In the genomic region with DNA sequence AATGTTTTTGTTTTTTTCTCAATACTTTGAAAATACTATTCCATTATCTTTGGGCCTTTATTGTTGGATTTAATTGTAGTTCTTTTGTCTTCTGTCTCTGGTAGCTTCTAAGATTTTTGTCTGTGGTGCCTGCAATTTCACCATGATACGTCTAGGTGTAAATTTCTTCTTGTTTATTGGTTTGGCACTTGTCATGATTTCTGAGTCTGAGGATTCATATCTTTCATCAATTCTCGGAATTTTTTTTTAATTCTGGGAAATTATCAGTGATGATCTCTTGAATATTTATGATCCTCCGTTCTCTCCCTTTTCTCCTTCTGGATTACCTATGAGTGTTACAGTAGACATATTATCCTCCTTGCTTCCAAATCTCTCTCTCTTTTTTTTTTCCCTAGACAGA, we compare ENCODE assay signal across 35 cellular contexts.
"Had no signal": no experiment of that assay in that cellular context is flagged by ENCODE, and none has a peak within 500 bp of the region (broad histone marks: within the 10 kb centered on the region; RNA-seq: fewer than 3 reads in every experiment).

No MANE protein-coding gene starts in this region.

- H3K4me3 ChIP-seq: MG63 had no signal

- DNase-seq: Karpas-422, Kasumi-1, KG1, MG63, MM.1S, MV-4-11, NCI-H1048, NCI-H1092, NCI-H1092 treated with DMSO at 0.1 percent for 48 hours, NCI-H1105, NCI-H1105 treated with DMSO at 0.1 percent for 48 hours, NCI-H1417, NCI-H1417 treated with DMSO at 0.1 percent for 48 hours, NCI-H1436, NCI-H1436 treated with DMSO at 0.1 percent for 48 hours, NCI-H146, NCI-H1694, NCI-H1694 treated with DMSO at 0.1 percent for 48 hours, NCI-H187, NCI-H187 treated with DMSO at 0.1 percent for 48 hours, NCI-H1930, NCI-H2029, NCI-H2029 treated with DMSO at 0.1 percent for 48 hours, NCI-H2081, NCI-H2081 treated with DMSO at 0.1 percent for 48 hours, NCI-H2107, NCI-H2171, NCI-H2227 treated with DMSO at 0.1 percent for 48 hours, NCI-H226, NCI-H345, NCI-H446, NCI-H446 treated with DMSO at 0.1 percent for 48 hours, NCI-H510A, NCI-H510A treated with DMSO at 0.1 percent for 48 hours had no signal

- H3K9ac ChIP-seq: KMS-11 had no signal

- H3K27ac ChIP-seq: KMS-11 had no signal

- H3K27me3 ChIP-seq: MG63 had no signal

- H3K36me3 ChIP-seq: MG63 had no signal
